ENCODE assay signal across 1 cellular context in the genomic region with DNA sequence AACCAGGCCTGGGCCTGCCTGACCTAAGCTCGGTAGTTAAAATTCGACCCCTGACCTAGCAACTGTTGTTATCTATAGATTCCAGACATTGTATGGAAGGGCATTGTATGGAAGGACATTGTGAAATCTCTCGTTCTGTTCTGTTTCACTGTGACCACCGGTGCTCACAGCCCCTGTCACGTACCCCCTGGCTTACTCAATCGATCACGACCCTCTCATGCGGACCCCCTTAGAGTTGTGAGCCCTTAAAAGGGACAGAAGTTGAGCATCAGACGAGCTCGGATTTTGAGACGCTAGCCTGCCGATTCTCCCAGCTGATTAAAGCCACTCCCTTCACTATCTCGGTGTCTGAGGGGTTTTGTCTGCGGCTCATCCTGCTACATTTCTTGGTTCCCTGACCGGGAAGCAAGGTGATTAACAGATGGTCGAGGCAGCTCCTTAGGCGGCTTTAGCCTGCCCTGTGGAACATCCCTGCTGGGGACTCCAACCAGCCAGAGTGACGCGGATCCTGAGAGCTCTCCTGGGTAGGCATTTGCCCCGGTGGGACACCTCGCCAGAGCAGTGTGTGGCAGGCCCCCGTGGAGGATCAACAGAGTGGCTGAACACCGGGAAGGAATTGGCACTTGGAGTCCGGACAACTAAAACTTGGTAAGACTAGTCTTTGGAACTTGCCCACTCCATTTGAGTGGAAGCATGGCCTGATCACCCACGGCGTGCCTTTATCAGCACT.
TF ChIP-seq lines count a peak whose summit lies in the region.

No MANE protein-coding gene starts in this region.

TF ChIP-seq in K562, 482 proteins besides CTCF, POLR2A, EP300 and RAD21 (continued from another document and continues in another):
- TF ChIP-seq, protein P1, sequence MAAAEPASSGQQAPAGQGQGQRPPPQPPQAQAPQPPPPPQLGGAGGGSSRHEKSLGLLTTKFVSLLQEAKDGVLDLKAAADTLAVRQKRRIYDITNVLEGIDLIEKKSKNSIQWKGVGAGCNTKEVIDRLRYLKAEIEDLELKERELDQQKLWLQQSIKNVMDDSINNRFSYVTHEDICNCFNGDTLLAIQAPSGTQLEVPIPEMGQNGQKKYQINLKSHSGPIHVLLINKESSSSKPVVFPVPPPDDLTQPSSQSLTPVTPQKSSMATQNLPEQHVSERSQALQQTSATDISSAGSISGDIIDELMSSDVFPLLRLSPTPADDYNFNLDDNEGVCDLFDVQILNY (CRISPR knock-in tag; IDR thresholded peaks at IDR 0.05): 0 out of 2 replicates have a peak, but pooled peaks have one; percentile 31
- TF ChIP-seq ZEB2 (IDR thresholded peaks at IDR 0.05) (peak; percentile 52), SMARCE1 (IDR thresholded peaks at IDR 0.05) (peak; percentile 77), POLR2B (IDR thresholded peaks at IDR 0.05; ENCODE audit: low read depth, partially characterized antibody) (peak; percentile 14), KLF1 (tag; IDR thresholded peaks at IDR 0.05) (peak; percentile 89), SOX6 (IDR thresholded peaks at IDR 0.05) (peak; percentile 92), NR2C1 (IDR thresholded peaks at IDR 0.05) (peak; percentile 89), NR2C1 (tag; IDR thresholded peaks at IDR 0.05) (peak; percentile 93), ZFX (CRISPR knock-in tag; IDR thresholded peaks at IDR 0.05) (peak; percentile 47), CBFA2T2 (conservative IDR thresholded peaks at IDR 0.05) (peak; percentile 69; the same call in 1 of the 2 replicates), ESRRA (IDR thresholded peaks at IDR 0.05; ENCODE audit: borderline replicate concordance, low read depth) (peak; percentile 59), GATA2 (CRISPR knock-in tag; IDR thresholded peaks at IDR 0.05) (peak; percentile 58), RBFOX2 (IDR thresholded peaks at IDR 0.05; ENCODE audit: low read depth, low read length) (peak; percentile 66), CTBP1 (IDR thresholded peaks at IDR 0.05; ENCODE audit: borderline replicate concordance) (peak; percentile 94), ARID1B (IDR thresholded peaks at IDR 0.05) (peak; percentile 90), FOXA3 (CRISPR knock-in tag; conservative IDR thresholded peaks at IDR 0.05 in 1 of 2, IDR thresholded peaks at IDR 0.05 in 1 of 2) (0 out of 4 replicates have a peak, but pooled peaks of 1 of the 2 experiments have one; percentile 15), NRF1 (conservative IDR thresholded peaks at IDR 0.05 in 1 of 2, IDR thresholded peaks at IDR 0.05 in 1 of 2) (peak in 1 of 2 experiments; percentile 24; a peak in 1 of 4 replicates), TAL1 (IDR thresholded peaks at IDR 0.05) (peak; percentile 72), EP400 (IDR thresholded peaks at IDR 0.05) (peak; percentile 28; the same call in 1 of the 2 replicates), RNF2 (IDR thresholded peaks at IDR 0.05) (peak; percentile 46; the same call in 1 of the 2 replicates), NFIC (IDR thresholded peaks at IDR 0.05) (0 out of 2 replicates have a peak, but pooled peaks have one; percentile 25), ZNF766 (CRISPR knock-in tag; conservative IDR thresholded peaks at IDR 0.05) (0 out of 2 replicates have a peak, but pooled peaks have one; percentile 56), NR2C2 (CRISPR knock-in tag; IDR thresholded peaks at IDR 0.05) (0 out of 2 replicates have a peak, but pooled peaks have one; percentile 19), NR2C2 (tag; IDR thresholded peaks at IDR 0.05) (peak; percentile 94)
- TF ChIP-seq, protein P2, sequence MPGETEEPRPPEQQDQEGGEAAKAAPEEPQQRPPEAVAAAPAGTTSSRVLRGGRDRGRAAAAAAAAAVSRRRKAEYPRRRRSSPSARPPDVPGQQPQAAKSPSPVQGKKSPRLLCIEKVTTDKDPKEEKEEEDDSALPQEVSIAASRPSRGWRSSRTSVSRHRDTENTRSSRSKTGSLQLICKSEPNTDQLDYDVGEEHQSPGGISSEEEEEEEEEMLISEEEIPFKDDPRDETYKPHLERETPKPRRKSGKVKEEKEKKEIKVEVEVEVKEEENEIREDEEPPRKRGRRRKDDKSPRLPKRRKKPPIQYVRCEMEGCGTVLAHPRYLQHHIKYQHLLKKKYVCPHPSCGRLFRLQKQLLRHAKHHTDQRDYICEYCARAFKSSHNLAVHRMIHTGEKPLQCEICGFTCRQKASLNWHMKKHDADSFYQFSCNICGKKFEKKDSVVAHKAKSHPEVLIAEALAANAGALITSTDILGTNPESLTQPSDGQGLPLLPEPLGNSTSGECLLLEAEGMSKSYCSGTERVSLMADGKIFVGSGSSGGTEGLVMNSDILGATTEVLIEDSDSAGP (CRISPR knock-in tag; IDR thresholded peaks at IDR 0.05): 0 out of 2 replicates have a peak, but pooled peaks have one; percentile 28
- TF ChIP-seq, protein P3, sequence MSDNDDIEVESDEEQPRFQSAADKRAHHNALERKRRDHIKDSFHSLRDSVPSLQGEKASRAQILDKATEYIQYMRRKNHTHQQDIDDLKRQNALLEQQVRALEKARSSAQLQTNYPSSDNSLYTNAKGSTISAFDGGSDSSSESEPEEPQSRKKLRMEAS (CRISPR knock-in tag; IDR thresholded peaks at IDR 0.05): peak; percentile 44; the same call in 1 of the 2 replicates
- TF ChIP-seq, protein P4, sequence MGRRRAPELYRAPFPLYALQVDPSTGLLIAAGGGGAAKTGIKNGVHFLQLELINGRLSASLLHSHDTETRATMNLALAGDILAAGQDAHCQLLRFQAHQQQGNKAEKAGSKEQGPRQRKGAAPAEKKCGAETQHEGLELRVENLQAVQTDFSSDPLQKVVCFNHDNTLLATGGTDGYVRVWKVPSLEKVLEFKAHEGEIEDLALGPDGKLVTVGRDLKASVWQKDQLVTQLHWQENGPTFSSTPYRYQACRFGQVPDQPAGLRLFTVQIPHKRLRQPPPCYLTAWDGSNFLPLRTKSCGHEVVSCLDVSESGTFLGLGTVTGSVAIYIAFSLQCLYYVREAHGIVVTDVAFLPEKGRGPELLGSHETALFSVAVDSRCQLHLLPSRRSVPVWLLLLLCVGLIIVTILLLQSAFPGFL (CRISPR knock-in tag; IDR thresholded peaks at IDR 0.05): 0 out of 2 replicates have a peak, but pooled peaks have one; percentile 13
- TF ChIP-seq, protein P5, sequence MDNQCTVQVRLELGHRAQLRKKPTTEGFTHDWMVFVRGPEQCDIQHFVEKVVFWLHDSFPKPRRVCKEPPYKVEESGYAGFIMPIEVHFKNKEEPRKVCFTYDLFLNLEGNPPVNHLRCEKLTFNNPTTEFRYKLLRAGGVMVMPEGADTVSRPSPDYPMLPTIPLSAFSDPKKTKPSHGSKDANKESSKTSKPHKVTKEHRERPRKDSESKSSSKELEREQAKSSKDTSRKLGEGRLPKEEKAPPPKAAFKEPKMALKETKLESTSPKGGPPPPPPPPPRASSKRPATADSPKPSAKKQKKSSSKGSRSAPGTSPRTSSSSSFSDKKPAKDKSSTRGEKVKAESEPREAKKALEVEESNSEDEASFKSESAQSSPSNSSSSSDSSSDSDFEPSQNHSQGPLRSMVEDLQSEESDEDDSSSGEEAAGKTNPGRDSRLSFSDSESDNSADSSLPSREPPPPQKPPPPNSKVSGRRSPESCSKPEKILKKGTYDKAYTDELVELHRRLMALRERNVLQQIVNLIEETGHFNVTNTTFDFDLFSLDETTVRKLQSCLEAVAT (IDR thresholded peaks at IDR 0.05): peak in 1 of 2 experiments; percentile 49; a peak in 1 of 4 replicates
- TF ChIP-seq, protein P6, sequence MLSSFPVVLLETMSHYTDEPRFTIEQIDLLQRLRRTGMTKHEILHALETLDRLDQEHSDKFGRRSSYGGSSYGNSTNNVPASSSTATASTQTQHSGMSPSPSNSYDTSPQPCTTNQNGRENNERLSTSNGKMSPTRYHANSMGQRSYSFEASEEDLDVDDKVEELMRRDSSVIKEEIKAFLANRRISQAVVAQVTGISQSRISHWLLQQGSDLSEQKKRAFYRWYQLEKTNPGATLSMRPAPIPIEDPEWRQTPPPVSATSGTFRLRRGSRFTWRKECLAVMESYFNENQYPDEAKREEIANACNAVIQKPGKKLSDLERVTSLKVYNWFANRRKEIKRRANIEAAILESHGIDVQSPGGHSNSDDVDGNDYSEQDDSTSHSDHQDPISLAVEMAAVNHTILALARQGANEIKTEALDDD (IDR thresholded peaks at IDR 0.05): peak; percentile 82; the same call in 1 of the 2 replicates
- TF ChIP-seq, protein P7, sequence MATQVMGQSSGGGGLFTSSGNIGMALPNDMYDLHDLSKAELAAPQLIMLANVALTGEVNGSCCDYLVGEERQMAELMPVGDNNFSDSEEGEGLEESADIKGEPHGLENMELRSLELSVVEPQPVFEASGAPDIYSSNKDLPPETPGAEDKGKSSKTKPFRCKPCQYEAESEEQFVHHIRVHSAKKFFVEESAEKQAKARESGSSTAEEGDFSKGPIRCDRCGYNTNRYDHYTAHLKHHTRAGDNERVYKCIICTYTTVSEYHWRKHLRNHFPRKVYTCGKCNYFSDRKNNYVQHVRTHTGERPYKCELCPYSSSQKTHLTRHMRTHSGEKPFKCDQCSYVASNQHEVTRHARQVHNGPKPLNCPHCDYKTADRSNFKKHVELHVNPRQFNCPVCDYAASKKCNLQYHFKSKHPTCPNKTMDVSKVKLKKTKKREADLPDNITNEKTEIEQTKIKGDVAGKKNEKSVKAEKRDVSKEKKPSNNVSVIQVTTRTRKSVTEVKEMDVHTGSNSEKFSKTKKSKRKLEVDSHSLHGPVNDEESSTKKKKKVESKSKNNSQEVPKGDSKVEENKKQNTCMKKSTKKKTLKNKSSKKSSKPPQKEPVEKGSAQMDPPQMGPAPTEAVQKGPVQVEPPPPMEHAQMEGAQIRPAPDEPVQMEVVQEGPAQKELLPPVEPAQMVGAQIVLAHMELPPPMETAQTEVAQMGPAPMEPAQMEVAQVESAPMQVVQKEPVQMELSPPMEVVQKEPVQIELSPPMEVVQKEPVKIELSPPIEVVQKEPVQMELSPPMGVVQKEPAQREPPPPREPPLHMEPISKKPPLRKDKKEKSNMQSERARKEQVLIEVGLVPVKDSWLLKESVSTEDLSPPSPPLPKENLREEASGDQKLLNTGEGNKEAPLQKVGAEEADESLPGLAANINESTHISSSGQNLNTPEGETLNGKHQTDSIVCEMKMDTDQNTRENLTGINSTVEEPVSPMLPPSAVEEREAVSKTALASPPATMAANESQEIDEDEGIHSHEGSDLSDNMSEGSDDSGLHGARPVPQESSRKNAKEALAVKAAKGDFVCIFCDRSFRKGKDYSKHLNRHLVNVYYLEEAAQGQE (CRISPR knock-in tag; IDR thresholded peaks at IDR 0.05; ENCODE audit: low read depth): 0 out of 2 replicates have a peak, but pooled peaks have one; percentile 40
- TF ChIP-seq, protein P8, sequence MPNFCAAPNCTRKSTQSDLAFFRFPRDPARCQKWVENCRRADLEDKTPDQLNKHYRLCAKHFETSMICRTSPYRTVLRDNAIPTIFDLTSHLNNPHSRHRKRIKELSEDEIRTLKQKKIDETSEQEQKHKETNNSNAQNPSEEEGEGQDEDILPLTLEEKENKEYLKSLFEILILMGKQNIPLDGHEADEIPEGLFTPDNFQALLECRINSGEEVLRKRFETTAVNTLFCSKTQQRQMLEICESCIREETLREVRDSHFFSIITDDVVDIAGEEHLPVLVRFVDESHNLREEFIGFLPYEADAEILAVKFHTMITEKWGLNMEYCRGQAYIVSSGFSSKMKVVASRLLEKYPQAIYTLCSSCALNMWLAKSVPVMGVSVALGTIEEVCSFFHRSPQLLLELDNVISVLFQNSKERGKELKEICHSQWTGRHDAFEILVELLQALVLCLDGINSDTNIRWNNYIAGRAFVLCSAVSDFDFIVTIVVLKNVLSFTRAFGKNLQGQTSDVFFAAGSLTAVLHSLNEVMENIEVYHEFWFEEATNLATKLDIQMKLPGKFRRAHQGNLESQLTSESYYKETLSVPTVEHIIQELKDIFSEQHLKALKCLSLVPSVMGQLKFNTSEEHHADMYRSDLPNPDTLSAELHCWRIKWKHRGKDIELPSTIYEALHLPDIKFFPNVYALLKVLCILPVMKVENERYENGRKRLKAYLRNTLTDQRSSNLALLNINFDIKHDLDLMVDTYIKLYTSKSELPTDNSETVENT (CRISPR knock-in tag; IDR thresholded peaks at IDR 0.05): peak; percentile 4; the same call in 1 of the 2 replicates
- TF ChIP-seq, protein P9, sequence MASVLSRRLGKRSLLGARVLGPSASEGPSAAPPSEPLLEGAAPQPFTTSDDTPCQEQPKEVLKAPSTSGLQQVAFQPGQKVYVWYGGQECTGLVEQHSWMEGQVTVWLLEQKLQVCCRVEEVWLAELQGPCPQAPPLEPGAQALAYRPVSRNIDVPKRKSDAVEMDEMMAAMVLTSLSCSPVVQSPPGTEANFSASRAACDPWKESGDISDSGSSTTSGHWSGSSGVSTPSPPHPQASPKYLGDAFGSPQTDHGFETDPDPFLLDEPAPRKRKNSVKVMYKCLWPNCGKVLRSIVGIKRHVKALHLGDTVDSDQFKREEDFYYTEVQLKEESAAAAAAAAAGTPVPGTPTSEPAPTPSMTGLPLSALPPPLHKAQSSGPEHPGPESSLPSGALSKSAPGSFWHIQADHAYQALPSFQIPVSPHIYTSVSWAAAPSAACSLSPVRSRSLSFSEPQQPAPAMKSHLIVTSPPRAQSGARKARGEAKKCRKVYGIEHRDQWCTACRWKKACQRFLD (CRISPR knock-in tag; IDR thresholded peaks at IDR 0.05): peak; percentile 66
- TF ChIP-seq, protein P10, sequence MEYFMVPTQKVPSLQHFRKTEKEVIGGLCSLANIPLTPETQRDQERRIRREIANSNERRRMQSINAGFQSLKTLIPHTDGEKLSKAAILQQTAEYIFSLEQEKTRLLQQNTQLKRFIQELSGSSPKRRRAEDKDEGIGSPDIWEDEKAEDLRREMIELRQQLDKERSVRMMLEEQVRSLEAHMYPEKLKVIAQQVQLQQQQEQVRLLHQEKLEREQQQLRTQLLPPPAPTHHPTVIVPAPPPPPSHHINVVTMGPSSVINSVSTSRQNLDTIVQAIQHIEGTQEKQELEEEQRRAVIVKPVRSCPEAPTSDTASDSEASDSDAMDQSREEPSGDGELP (CRISPR knock-in tag; IDR thresholded peaks at IDR 0.05; ENCODE audit: borderline replicate concordance): peak; percentile 93
- TF ChIP-seq, protein P11, sequence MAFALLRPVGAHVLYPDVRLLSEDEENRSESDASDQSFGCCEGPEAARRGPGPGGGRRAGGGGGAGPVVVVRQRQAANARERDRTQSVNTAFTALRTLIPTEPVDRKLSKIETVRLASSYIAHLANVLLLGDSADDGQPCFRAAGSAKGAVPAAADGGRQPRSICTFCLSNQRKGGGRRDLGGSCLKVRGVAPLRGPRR (CRISPR knock-in tag; IDR thresholded peaks at IDR 0.05): 0 out of 2 replicates have a peak, but pooled peaks have one; percentile 21
